ENCODE assay signal across 8 cellular contexts in the genomic region with DNA sequence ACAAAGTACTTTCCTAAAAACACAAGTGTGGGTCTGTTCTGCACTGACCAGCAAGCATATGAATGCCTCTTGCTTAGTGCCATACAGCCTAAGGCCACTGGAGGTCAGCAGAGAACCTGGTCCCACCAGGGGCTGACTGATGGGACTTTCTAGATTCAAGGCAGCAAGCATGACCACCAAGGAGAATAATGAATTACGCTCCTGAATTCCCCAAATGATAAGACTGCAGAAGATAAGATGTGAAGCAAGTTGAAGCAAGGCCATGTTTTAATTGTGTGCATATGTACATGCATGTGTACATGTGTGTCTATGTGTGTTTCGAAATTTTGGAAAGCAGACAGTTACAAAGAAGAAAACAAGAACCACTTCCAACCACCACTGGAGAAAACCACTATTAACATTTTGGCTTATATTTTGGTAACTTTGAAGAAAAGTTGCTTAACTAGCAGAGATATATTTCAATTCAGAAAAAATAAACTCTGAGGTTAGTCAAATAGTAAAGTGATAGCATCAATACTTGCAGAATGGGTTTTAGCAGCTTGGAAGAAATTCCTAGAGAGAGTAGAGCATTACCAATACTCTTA.
DNase-seq lines count a peak whose midpoint lies in the region; ATAC-seq, FAIRE-seq and TF ChIP-seq lines count a peak whose summit lies in the region.

No MANE protein-coding gene starts in this region.

- peak; percentile 96 for TF ChIP-seq CTCF in GM06990 (IDR thresholded peaks at IDR 0.05; ENCODE audit: insufficient read depth, low read length, poor library complexity, severe bottlenecking)
- TF ChIP-seq CTCF in LNCaP clone FGC (IDR thresholded peaks at IDR 0.05; ENCODE audit: control insufficient read depth, extremely low read depth, insufficient read depth) = peak; percentile 92
- TF ChIP-seq CTCF in SK-N-SH (IDR thresholded peaks at IDR 0.05) = peak; percentile 97
- TF ChIP-seq CTCF in psoas muscle (IDR thresholded peaks at IDR 0.05) = peak; percentile 96

- H3K27ac Mint-ChIP-seq in activated naive CD4-positive, alpha-beta T cell treated with anti-CD3 and anti-CD28 coated beads, Interleukin-2, amount 50 U/mL, for 72 hours = no peak overlapping the region

- 75% methylated on average over 2 of the region's 2 CpGs for WGBS in SK-N-SH (ENCODE audit: low lambda C conversion rate)
- WGBS in psoas muscle, 3 donors = 52 to 64% (median 58%) methylated on average over 2 of the region's 2 CpGs

- TF ChIP-seq RAD21 in SK-N-SH (IDR thresholded peaks at IDR 0.05; ENCODE audit: low read length) = peak; percentile 96

- no peak overlapping the region for H3K4me2 ChIP-seq in SK-N-SH

- TF ChIP-seq POLR2A in H54 (IDR thresholded peaks at IDR 0.05; ENCODE audit: low read depth, low read length) = no peak

- H3K36me3 ChIP-seq in GM06990 (ENCODE audit: control insufficient read depth, insufficient read depth, low read length) (no peaks in the 10 kb centered on the region; the same call in 1 of the 2 replicates), SK-N-SH (replicated peaks in 1 of 2; ENCODE audit: control insufficient read depth in 1 of 2, insufficient read depth in 2 of 2, low read length in 1 of 2) (peaks cover 7 to 31% of the 10 kb centered on the region in 2 experiments), psoas muscle (ENCODE audit: insufficient read depth in 1 of 2, low read depth in 1 of 2) (no peaks in the 10 kb centered on the region)

- ATAC-seq in activated naive CD4-positive, alpha-beta T cell treated with anti-CD3 and anti-CD28 coated beads, Interleukin-2, amount 50 U/mL, for 72 hours = peak; percentile 83 to 88
- ATAC-seq in Right ventricle myocardium superior (ENCODE audit: poor library complexity) (peak; percentile 93), psoas muscle (peak; percentile 86 to 98 (median 97))

- H3K36me3 Mint-ChIP-seq in activated naive CD4-positive, alpha-beta T cell treated with anti-CD3 and anti-CD28 coated beads, Interleukin-2, amount 50 U/mL, for 72 hours = peaks cover 8 to 19% of the 10 kb centered on the region in 2 donors

- peak; percentile 100 for FAIRE-seq in H54 (lab: Jason Lieb, UNC)

- TF ChIP-seq EP300 in SK-N-SH (IDR thresholded peaks at IDR 0.05; ENCODE audit: borderline replicate concordance in 1 of 2, low read depth in 1 of 2, low read length in 1 of 2) = no peak

- 0 out of 2 replicates have a peak, but pooled peaks cover 5% of the 10 kb centered on the region for H3K9me3 ChIP-seq in SK-N-SH
- peaks cover 7% of the 10 kb centered on the region for H3K9me3 ChIP-seq in psoas muscle

- no peaks in the 10 kb centered on the region for H3K9me3 Mint-ChIP-seq in activated naive CD4-positive, alpha-beta T cell treated with anti-CD3 and anti-CD28 coated beads, Interleukin-2, amount 50 U/mL, for 72 hours

- H3K27ac ChIP-seq in SK-N-SH (ENCODE audit: low read depth in 2 of 2, low read length in 1 of 2) (no peak overlapping the region), psoas muscle (no peak overlapping the region)

- no peaks in the 10 kb centered on the region; a peak in 1 of 4 replicates for H3K4me1 ChIP-seq in SK-N-SH (ENCODE audit: control insufficient read depth in 1 of 2, insufficient read depth in 2 of 2, low read depth in 1 of 2, low read length in 1 of 2)
- peaks cover under 1% of the 10 kb centered on the region for H3K4me1 ChIP-seq in psoas muscle

- H3K79me2 ChIP-seq in SK-N-SH (ENCODE audit: insufficient read depth) = peaks cover 12% of the 10 kb centered on the region; the same call in 1 of the 2 replicates

- intact Hi-C loops in Right ventricle myocardium superior (cut with DNase I) = loop anchor here (5.0 kb wide), 1 partner anchor 189 kb away; no protein-coding TSS in a partner anchor
- intact Hi-C loops in psoas muscle (cut with DNase I) = loop anchor here (2.0 to 10.0 kb wide), 6 partner anchors 187 to 557 kb away; no protein-coding TSS in a partner anchor

- no peaks in the 10 kb centered on the region for H3F3A ChIP-seq in SK-N-SH (replicated peaks; ENCODE audit: insufficient read depth)

- CTCF ChIA-PET in SK-N-SH (lab: Yijun Ruan, JAX) = interaction anchor here (0.6 to 3.2 kb wide), 15 partner anchors 9 to 844 kb away, joined by 3 to 12 read pairs (median 3); no protein-coding TSS in a partner anchor

- POLR2A ChIA-PET in SK-N-SH (lab: Yijun Ruan, JAX) = no interaction called here

- H3K9ac ChIP-seq in SK-N-SH = no peak overlapping the region

- no peaks in the 10 kb centered on the region for H3K27me3 ChIP-seq in GM06990 (replicated peaks; ENCODE audit: control insufficient read depth, insufficient read depth, low read length)
- no peaks in the 10 kb centered on the region for H3K27me3 ChIP-seq in SK-N-SH (ENCODE audit: insufficient read depth)
- no peaks in the 10 kb centered on the region for H3K27me3 ChIP-seq in psoas muscle (ENCODE audit: insufficient read depth in 3 of 3, low read length in 2 of 3)

- H3K4me3 ChIP-seq in GM06990 (replicated peaks; ENCODE audit: low read depth, low read length) (no peak overlapping the region), LNCaP clone FGC (ENCODE audit: low read depth, low read length) (no peak overlapping the region), SK-N-SH (ENCODE audit: low read depth in 2 of 2, low read length in 1 of 2) (no peak overlapping the region; a peak in 1 of 4 replicates), psoas muscle (no peak overlapping the region)

- no peak overlapping the region for H2AFZ ChIP-seq in SK-N-SH (ENCODE audit: low read depth)

- H3K9me2 ChIP-seq in SK-N-SH = no peaks in the 10 kb centered on the region

- DNase-seq in GM06990 (ENCODE audit: extremely low read depth, insufficient read length) (peak; percentile 54), H54 (ENCODE audit: insufficient read length, low spot score) (peak; percentile 29), LNCaP clone FGC (ENCODE audit: low read depth) (peak; percentile 41), SK-N-SH (peak; percentile 65), Right ventricle myocardium superior (peak; percentile 65), psoas muscle (peak; percentile 61 to 79), GOT3 (lab: John Stamatoyannopoulos, UW) (no peak)
- peak in 1 of 2 donors; percentile 68 for DNase-seq in activated naive CD4-positive, alpha-beta T cell treated with anti-CD3 and anti-CD28 coated beads, Interleukin-2, amount 50 U/mL, for 72 hours (ENCODE audit: low spot score in 2 of 2)

- H4K20me1 ChIP-seq in SK-N-SH (ENCODE audit: insufficient read depth) = no peaks in the 10 kb centered on the region; the same call in 1 of the 2 replicates

TF ChIP-seq in SK-N-SH, 30 proteins besides CTCF, POLR2A, EP300 and RAD21 (continues in another document):
- TF ChIP-seq SMC3 (IDR thresholded peaks at IDR 0.05; ENCODE audit: low read depth, low read length) (peak; percentile 95), YY1 (IDR thresholded peaks at IDR 0.05; ENCODE audit: low read depth) (no peak), RCOR1 (IDR thresholded peaks at IDR 0.05; ENCODE audit: low read length) (0 out of 2 replicates have a peak, but pooled peaks have one; percentile 23), EZH2phosphoT487 (IDR thresholded peaks at IDR 0.05; ENCODE audit: borderline replicate concordance, low read depth) (no peak), CHD2 (IDR thresholded peaks at IDR 0.05; ENCODE audit: low read length, partially characterized antibody) (peak; percentile 43)
- TF ChIP-seq, protein P1, sequence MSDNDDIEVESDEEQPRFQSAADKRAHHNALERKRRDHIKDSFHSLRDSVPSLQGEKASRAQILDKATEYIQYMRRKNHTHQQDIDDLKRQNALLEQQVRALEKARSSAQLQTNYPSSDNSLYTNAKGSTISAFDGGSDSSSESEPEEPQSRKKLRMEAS (IDR thresholded peaks at IDR 0.05; ENCODE audit: low read depth) = no peak
- TF ChIP-seq, protein P2, sequence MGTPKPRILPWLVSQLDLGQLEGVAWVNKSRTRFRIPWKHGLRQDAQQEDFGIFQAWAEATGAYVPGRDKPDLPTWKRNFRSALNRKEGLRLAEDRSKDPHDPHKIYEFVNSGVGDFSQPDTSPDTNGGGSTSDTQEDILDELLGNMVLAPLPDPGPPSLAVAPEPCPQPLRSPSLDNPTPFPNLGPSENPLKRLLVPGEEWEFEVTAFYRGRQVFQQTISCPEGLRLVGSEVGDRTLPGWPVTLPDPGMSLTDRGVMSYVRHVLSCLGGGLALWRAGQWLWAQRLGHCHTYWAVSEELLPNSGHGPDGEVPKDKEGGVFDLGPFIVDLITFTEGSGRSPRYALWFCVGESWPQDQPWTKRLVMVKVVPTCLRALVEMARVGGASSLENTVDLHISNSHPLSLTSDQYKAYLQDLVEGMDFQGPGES (IDR thresholded peaks at IDR 0.05; ENCODE audit: low read depth, low read length) = no peak
- TF ChIP-seq, protein P3, sequence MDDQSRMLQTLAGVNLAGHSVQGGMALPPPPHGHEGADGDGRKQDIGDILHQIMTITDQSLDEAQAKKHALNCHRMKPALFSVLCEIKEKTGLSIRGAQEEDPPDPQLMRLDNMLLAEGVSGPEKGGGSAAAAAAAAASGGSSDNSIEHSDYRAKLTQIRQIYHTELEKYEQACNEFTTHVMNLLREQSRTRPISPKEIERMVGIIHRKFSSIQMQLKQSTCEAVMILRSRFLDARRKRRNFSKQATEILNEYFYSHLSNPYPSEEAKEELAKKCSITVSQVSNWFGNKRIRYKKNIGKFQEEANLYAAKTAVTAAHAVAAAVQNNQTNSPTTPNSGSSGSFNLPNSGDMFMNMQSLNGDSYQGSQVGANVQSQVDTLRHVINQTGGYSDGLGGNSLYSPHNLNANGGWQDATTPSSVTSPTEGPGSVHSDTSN (IDR thresholded peaks at IDR 0.05) = no peak
- TF ChIP-seq, protein P4, sequence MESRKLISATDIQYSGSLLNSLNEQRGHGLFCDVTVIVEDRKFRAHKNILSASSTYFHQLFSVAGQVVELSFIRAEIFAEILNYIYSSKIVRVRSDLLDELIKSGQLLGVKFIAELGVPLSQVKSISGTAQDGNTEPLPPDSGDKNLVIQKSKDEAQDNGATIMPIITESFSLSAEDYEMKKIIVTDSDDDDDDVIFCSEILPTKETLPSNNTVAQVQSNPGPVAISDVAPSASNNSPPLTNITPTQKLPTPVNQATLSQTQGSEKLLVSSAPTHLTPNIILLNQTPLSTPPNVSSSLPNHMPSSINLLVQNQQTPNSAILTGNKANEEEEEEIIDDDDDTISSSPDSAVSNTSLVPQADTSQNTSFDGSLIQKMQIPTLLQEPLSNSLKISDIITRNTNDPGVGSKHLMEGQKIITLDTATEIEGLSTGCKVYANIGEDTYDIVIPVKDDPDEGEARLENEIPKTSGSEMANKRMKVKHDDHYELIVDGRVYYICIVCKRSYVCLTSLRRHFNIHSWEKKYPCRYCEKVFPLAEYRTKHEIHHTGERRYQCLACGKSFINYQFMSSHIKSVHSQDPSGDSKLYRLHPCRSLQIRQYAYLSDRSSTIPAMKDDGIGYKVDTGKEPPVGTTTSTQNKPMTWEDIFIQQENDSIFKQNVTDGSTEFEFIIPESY (IDR thresholded peaks at IDR 0.05; ENCODE audit: borderline replicate concordance, low read depth) = no peak
